8 cellular contexts compared by ENCODE assay signal in genomic region chr9:116686693-116687073, GRCh38. TPM values are rescaled to one million over a fixed set of nuclear protein-coding genes. Genes with fewer than 3 reads are reported as not detected.
DNase-seq lines count a peak whose midpoint lies in the region; ATAC-seq and TF ChIP-seq lines count a peak whose summit lies in the region.

No MANE protein-coding gene starts in this region.

- peaks cover 6% of the 10 kb centered on the region for H3F3A ChIP-seq in SK-N-SH (replicated peaks; ENCODE audit: insufficient read depth)

- no peak for TF ChIP-seq CTCF in SK-N-SH (IDR thresholded peaks at IDR 0.05)
- TF ChIP-seq CTCF in fibroblast of villous mesenchyme (IDR thresholded peaks at IDR 0.05; ENCODE audit: insufficient read depth, low read depth, low read length) = no peak

- H3K9me3 ChIP-seq in SK-N-SH = 0 out of 2 replicates have a peak, but pooled peaks cover 6% of the 10 kb centered on the region

- WGBS in SK-N-SH (ENCODE audit: low lambda C conversion rate) = 19% methylated on average over 5 of the region's 7 CpGs

- H3K27ac ChIP-seq in SK-N-SH (ENCODE audit: low read depth in 2 of 2, low read length in 1 of 2) = peak overlapping the region in 1 of 2 experiments; percentile 82; a peak in 3 of 4 replicates
- H3K27ac ChIP-seq in rectal smooth muscle tissue (ENCODE audit: low read depth, low read length) = peak overlapping the region; percentile 70

- H3K4me1 ChIP-seq in SK-N-SH (ENCODE audit: control insufficient read depth in 1 of 2, insufficient read depth in 2 of 2, low read depth in 1 of 2, low read length in 1 of 2) (peaks cover 8 to 20% of the 10 kb centered on the region in 2 experiments; a peak in 3 of 4 replicates), rectal smooth muscle tissue (ENCODE audit: control insufficient read depth, insufficient read depth, low read length) (peaks cover 3% of the 10 kb centered on the region)

- no peaks in the 10 kb centered on the region for H3K9me2 ChIP-seq in SK-N-SH

- DNase-seq in SK-N-SH (no peak), fibroblast of villous mesenchyme (ENCODE audit: low read depth) (no peak), D341Med (ENCODE audit: low spot score) (no peak), mesenteric fat pad (ENCODE audit: low spot score) (no peak), A172 (ENCODE audit: low spot score) (no peak)

- CTCF ChIA-PET in SK-N-SH (lab: Yijun Ruan, JAX) = interaction anchor here (1.0 kb wide), 1 partner anchor 804 kb away, joined by 3 read pairs; no protein-coding TSS in a partner anchor

- H4K20me1 ChIP-seq in SK-N-SH (ENCODE audit: insufficient read depth) = peaks cover 19% of the 10 kb centered on the region

- TF ChIP-seq RAD21 in SK-N-SH (IDR thresholded peaks at IDR 0.05; ENCODE audit: low read length) = no peak

- H2AFZ ChIP-seq in SK-N-SH (ENCODE audit: low read depth) = peak overlapping the region; percentile 96

- POLR2A ChIA-PET in SK-N-SH (lab: Yijun Ruan, JAX) = interaction anchor here (0.6 kb wide), 1 partner anchor 12 kb away, joined by 4 read pairs; no protein-coding TSS in a partner anchor

- no peak for TF ChIP-seq EP300 in SK-N-SH (IDR thresholded peaks at IDR 0.05; ENCODE audit: borderline replicate concordance in 1 of 2, low read depth in 1 of 2, low read length in 1 of 2)

- H3K27me3 ChIP-seq in SK-N-SH (ENCODE audit: insufficient read depth) (no peaks in the 10 kb centered on the region), rectal smooth muscle tissue (ENCODE audit: control insufficient read depth, insufficient read depth, low read length) (no peaks in the 10 kb centered on the region)

- H3K9ac ChIP-seq in SK-N-SH = peak overlapping the region; percentile 78
- peak overlapping the region; percentile 3 for H3K9ac ChIP-seq in rectal smooth muscle tissue (ENCODE audit: low read length)

- peaks cover 43% of the 10 kb centered on the region for H3K79me2 ChIP-seq in SK-N-SH (ENCODE audit: insufficient read depth)

- ATAC-seq in GM18858 (IDR thresholded peaks at IDR 0.05; ENCODE audit: unreplicated experiment) = peak; percentile 28
- ATAC-seq in HG02763 (IDR thresholded peaks at IDR 0.05; ENCODE audit: unreplicated experiment) = peak; percentile 35

- peak overlapping the region; percentile 92 for H3K4me2 ChIP-seq in SK-N-SH

- H3K36me3 ChIP-seq in SK-N-SH (replicated peaks in 1 of 2; ENCODE audit: control insufficient read depth in 1 of 2, insufficient read depth in 2 of 2, low read length in 1 of 2) (peaks cover under 1 to 6% of the 10 kb centered on the region in 2 experiments), rectal smooth muscle tissue (ENCODE audit: control insufficient read depth, insufficient read depth, low read length) (no peaks in the 10 kb centered on the region)

- H3K4me3 ChIP-seq in SK-N-SH (ENCODE audit: low read depth in 2 of 2, low read length in 1 of 2) = peak overlapping the region; percentile 83 to 84
- peak overlapping the region; percentile 88 for H3K4me3 ChIP-seq in fibroblast of villous mesenchyme (ENCODE audit: low read depth, low read length)
- peak overlapping the region; percentile 91 for H3K4me3 ChIP-seq in rectal smooth muscle tissue (ENCODE audit: low read length)

TF ChIP-seq in SK-N-SH, 30 proteins besides CTCF, POLR2A, EP300 and RAD21:
- TF ChIP-seq EZH2phosphoT487 (IDR thresholded peaks at IDR 0.05; ENCODE audit: borderline replicate concordance, low read depth) (no peak), RCOR1 (IDR thresholded peaks at IDR 0.05; ENCODE audit: low read length) (0 out of 2 replicates have a peak, but pooled peaks have one; percentile 8)

RNA-seq across cellular contexts. Expression of gene TRIM32, which starts 0.4 kb away (rescaled TPM):
- polyA plus RNA-seq in SK-N-SH (2012; rRNA removed) = 10.2 and 14.5 TPM in 2 replicates
- 9.6 and 11.7 TPM in 2 replicates for polyA plus RNA-seq in SK-N-SH (2012; cell fraction: cytosol; rRNA removed)
- polyA plus RNA-seq in SK-N-SH (2012; cell fraction: nucleus; rRNA removed) = 14.8 and 15.0 TPM in 2 replicates
- total RNA-seq in fibroblast of villous mesenchyme (29.6 and 41.5 TPM in 2 replicates), mesenteric fat pad (19.8 TPM)
- total RNA-seq in A172 (2014; rRNA removed; shearing (Covaris generic)) = 30.5 and 31.7 TPM in 2 replicates
